ENCODE assay signal across 1 cellular context in the genomic region with DNA sequence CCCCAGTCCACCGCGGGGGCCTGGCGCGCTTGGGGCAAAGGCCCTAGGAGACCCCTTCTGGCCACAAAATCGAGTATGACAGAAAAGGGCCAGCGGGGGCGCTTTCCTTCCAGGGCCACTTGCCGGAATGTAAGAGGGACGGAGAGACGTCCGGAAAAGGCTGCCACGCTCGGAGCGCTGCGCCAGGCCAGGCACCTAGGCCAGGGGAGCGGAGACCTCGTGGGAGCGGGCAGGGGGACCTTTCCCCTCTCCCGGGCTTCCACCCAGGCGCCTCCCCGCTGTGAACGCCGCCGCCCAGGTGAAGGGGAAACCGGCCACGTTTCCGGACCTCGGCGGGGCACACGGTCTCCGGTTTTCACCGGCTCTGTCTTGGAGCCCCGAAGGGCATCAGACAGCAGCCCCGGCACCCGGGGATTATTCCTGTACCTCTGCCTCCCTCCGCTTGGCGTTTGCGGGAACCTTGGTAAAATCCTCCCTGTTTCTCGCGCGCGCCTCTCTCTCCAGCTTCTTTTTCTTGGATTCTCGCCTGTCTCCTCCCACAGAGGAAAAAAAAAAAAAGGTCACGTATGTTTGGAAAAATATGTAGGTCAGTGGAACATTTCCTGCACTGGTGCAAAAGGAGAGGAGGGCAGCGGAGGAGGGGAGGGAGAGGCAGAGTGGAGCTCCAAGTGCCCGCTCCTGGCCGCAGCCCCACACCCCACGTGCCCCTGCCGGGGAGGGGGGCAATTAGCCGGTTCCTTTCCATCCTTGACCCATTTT.
TF ChIP-seq lines count a peak whose summit lies in the region.

No MANE protein-coding gene starts in this region.

TF ChIP-seq in WTC11, 78 proteins besides CTCF, POLR2A, EP300 and RAD21 (continued from another document):
- TF ChIP-seq, protein P1, sequence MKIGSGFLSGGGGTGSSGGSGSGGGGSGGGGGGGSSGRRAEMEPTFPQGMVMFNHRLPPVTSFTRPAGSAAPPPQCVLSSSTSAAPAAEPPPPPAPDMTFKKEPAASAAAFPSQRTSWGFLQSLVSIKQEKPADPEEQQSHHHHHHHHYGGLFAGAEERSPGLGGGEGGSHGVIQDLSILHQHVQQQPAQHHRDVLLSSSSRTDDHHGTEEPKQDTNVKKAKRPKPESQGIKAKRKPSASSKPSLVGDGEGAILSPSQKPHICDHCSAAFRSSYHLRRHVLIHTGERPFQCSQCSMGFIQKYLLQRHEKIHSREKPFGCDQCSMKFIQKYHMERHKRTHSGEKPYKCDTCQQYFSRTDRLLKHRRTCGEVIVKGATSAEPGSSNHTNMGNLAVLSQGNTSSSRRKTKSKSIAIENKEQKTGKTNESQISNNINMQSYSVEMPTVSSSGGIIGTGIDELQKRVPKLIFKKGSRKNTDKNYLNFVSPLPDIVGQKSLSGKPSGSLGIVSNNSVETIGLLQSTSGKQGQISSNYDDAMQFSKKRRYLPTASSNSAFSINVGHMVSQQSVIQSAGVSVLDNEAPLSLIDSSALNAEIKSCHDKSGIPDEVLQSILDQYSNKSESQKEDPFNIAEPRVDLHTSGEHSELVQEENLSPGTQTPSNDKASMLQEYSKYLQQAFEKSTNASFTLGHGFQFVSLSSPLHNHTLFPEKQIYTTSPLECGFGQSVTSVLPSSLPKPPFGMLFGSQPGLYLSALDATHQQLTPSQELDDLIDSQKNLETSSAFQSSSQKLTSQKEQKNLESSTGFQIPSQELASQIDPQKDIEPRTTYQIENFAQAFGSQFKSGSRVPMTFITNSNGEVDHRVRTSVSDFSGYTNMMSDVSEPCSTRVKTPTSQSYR (CRISPR knock-in tag; IDR thresholded peaks at IDR 0.05): 0 out of 2 replicates have a peak, but pooled peaks have one; percentile 4
- TF ChIP-seq ZNF396 (CRISPR knock-in tag; IDR thresholded peaks at IDR 0.05; ENCODE audit: borderline replicate concordance) (no peak), NFYB (CRISPR knock-in tag; conservative IDR thresholded peaks at IDR 0.05; ENCODE audit: low read depth) (no peak), SMAD3 (CRISPR knock-in tag; IDR thresholded peaks at IDR 0.05; ENCODE audit: borderline replicate concordance) (no peak), ZNF263 (CRISPR knock-in tag; IDR thresholded peaks at IDR 0.05; ENCODE audit: low read depth) (no peak), CBFB (CRISPR knock-in tag; IDR thresholded peaks at IDR 0.05; ENCODE audit: low read depth) (no peak), ZNF423 (CRISPR knock-in tag; IDR thresholded peaks at IDR 0.05) (no peak), SMAD4 (CRISPR knock-in tag; IDR thresholded peaks at IDR 0.05) (no peak), TEAD4 (CRISPR knock-in tag; IDR thresholded peaks at IDR 0.05) (no peak)
- TF ChIP-seq, protein P2, sequence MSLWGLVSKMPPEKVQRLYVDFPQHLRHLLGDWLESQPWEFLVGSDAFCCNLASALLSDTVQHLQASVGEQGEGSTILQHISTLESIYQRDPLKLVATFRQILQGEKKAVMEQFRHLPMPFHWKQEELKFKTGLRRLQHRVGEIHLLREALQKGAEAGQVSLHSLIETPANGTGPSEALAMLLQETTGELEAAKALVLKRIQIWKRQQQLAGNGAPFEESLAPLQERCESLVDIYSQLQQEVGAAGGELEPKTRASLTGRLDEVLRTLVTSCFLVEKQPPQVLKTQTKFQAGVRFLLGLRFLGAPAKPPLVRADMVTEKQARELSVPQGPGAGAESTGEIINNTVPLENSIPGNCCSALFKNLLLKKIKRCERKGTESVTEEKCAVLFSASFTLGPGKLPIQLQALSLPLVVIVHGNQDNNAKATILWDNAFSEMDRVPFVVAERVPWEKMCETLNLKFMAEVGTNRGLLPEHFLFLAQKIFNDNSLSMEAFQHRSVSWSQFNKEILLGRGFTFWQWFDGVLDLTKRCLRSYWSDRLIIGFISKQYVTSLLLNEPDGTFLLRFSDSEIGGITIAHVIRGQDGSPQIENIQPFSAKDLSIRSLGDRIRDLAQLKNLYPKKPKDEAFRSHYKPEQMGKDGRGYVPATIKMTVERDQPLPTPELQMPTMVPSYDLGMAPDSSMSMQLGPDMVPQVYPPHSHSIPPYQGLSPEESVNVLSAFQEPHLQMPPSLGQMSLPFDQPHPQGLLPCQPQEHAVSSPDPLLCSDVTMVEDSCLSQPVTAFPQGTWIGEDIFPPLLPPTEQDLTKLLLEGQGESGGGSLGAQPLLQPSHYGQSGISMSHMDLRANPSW (CRISPR knock-in tag; conservative IDR thresholded peaks at IDR 0.05; ENCODE audit: low read depth): no peak
- TF ChIP-seq, protein P3, sequence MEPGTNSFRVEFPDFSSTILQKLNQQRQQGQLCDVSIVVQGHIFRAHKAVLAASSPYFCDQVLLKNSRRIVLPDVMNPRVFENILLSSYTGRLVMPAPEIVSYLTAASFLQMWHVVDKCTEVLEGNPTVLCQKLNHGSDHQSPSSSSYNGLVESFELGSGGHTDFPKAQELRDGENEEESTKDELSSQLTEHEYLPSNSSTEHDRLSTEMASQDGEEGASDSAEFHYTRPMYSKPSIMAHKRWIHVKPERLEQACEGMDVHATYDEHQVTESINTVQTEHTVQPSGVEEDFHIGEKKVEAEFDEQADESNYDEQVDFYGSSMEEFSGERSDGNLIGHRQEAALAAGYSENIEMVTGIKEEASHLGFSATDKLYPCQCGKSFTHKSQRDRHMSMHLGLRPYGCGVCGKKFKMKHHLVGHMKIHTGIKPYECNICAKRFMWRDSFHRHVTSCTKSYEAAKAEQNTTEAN (CRISPR knock-in tag; IDR thresholded peaks at IDR 0.05): no peak
- TF ChIP-seq, protein P4, sequence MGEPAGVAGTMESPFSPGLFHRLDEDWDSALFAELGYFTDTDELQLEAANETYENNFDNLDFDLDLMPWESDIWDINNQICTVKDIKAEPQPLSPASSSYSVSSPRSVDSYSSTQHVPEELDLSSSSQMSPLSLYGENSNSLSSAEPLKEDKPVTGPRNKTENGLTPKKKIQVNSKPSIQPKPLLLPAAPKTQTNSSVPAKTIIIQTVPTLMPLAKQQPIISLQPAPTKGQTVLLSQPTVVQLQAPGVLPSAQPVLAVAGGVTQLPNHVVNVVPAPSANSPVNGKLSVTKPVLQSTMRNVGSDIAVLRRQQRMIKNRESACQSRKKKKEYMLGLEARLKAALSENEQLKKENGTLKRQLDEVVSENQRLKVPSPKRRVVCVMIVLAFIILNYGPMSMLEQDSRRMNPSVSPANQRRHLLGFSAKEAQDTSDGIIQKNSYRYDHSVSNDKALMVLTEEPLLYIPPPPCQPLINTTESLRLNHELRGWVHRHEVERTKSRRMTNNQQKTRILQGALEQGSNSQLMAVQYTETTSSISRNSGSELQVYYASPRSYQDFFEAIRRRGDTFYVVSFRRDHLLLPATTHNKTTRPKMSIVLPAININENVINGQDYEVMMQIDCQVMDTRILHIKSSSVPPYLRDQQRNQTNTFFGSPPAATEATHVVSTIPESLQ (CRISPR knock-in tag; IDR thresholded peaks at IDR 0.05): no peak
